In genomic region chr10:111338798-111339197, GRCh38 we compare ENCODE assay signal across 12 cellular contexts.
A peak's percentile ranks its signal among the peaks of the same experiment; 100 is the strongest.
DNase-seq lines count a peak whose midpoint lies in the region; ATAC-seq and TF ChIP-seq lines count a peak whose summit lies in the region.
"Had no signal": no experiment of that assay in that cellular context is flagged by ENCODE, and none has a peak within 500 bp of the region (broad histone marks: within the 10 kb centered on the region; RNA-seq: fewer than 3 reads in every experiment).

No MANE protein-coding gene starts in this region.

- no peak for TF ChIP-seq RAD21 in SK-N-SH (IDR thresholded peaks at IDR 0.05; ENCODE audit: low read length)

- POLR2A ChIA-PET in GM10248 (lab: Yijun Ruan, JAX) (no interaction called here), SK-N-SH (lab: Yijun Ruan, JAX) (no interaction called here)

- H3K27ac ChIP-seq in SK-N-SH (ENCODE audit: low read depth in 2 of 2, low read length in 1 of 2) = no peak overlapping the region
- H3K27ac ChIP-seq: cardiac muscle cell had no signal

- H3K36me3 Mint-ChIP-seq in activated T-cell treated with anti-CD3 and anti-CD28 coated beads, Interleukin-2, amount 50 U/mL, for 4 hours (ENCODE audit: insufficient read depth) = no peaks in the 10 kb centered on the region
- no peaks in the 10 kb centered on the region for H3K36me3 Mint-ChIP-seq in activated CD8-positive, alpha-beta memory T cell treated with anti-CD3 and anti-CD28 coated beads, Interleukin-2, amount 10 ng/mL, durations not matched to agents 7 days and 5 days

- no peaks in the 10 kb centered on the region for H4K20me1 ChIP-seq in SK-N-SH (ENCODE audit: insufficient read depth)

- H3K4me3 Mint-ChIP-seq in activated T-cell treated with anti-CD3 and anti-CD28 coated beads, Interleukin-2, amount 50 U/mL, for 4 hours = no peak overlapping the region
- no peak overlapping the region for H3K4me3 Mint-ChIP-seq in activated CD8-positive, alpha-beta memory T cell treated with anti-CD3 and anti-CD28 coated beads, Interleukin-2, amount 10 ng/mL, durations not matched to agents 7 days and 5 days

- no peaks in the 10 kb centered on the region for H3K4me1 Mint-ChIP-seq in activated T-cell treated with anti-CD3 and anti-CD28 coated beads, Interleukin-2, amount 50 U/mL, for 4 hours (ENCODE audit: low read depth)
- H3K4me1 Mint-ChIP-seq in activated CD8-positive, alpha-beta memory T cell treated with anti-CD3 and anti-CD28 coated beads, Interleukin-2, amount 10 ng/mL, durations not matched to agents 7 days and 5 days = no peaks in the 10 kb centered on the region

- WGBS in SK-N-SH (ENCODE audit: low lambda C conversion rate) = 51% methylated on average over 5 of the region's 5 CpGs

- peaks cover 7% of the 10 kb centered on the region for H3K27me3 Mint-ChIP-seq in activated T-cell treated with anti-CD3 and anti-CD28 coated beads, Interleukin-2, amount 50 U/mL, for 4 hours (ENCODE audit: low read depth)
- H3K27me3 Mint-ChIP-seq in activated CD8-positive, alpha-beta memory T cell treated with anti-CD3 and anti-CD28 coated beads, Interleukin-2, amount 10 ng/mL, durations not matched to agents 7 days and 5 days = no peaks in the 10 kb centered on the region

- H3K9me3 ChIP-seq in SK-N-SH = no peaks in the 10 kb centered on the region

- no peaks in the 10 kb centered on the region for H3K27me3 ChIP-seq in SK-N-SH (ENCODE audit: insufficient read depth)
- H3K27me3 ChIP-seq: cardiac muscle cell had no signal

- H3K9me3 Mint-ChIP-seq in activated T-cell treated with anti-CD3 and anti-CD28 coated beads, Interleukin-2, amount 50 U/mL, for 4 hours = peaks cover 32% of the 10 kb centered on the region
- H3K9me3 Mint-ChIP-seq in activated CD8-positive, alpha-beta memory T cell treated with anti-CD3 and anti-CD28 coated beads, Interleukin-2, amount 10 ng/mL, durations not matched to agents 7 days and 5 days (ENCODE audit: low read depth) = peaks cover 18% of the 10 kb centered on the region

- no peaks in the 10 kb centered on the region for H3K79me2 ChIP-seq in SK-N-SH (ENCODE audit: insufficient read depth)

- CTCF ChIA-PET in GM10248 (lab: Yijun Ruan, JAX) (interaction anchor here (1.0 to 2.0 kb wide), 2 partner anchors 12 to 18 kb away, joined by 3 to 6 read pairs; no protein-coding TSS in a partner anchor), SK-N-SH (lab: Yijun Ruan, JAX) (interaction anchor here (1.1 to 1.9 kb wide), 3 partner anchors 9 to 262 kb away, joined by 3 to 5 read pairs (median 4); partner anchors contain the start of gene ADRA2A)
- CTCF ChIA-PET in activated CD8-positive, alpha-beta memory T cell treated with anti-CD3 and anti-CD28 coated beads, Interleukin-2, amount 10 ng/mL, durations not matched to agents 7 days and 5 days (lab: Charles Lee) = no interaction called here

- H3F3A ChIP-seq in SK-N-SH (replicated peaks; ENCODE audit: insufficient read depth) = no peaks in the 10 kb centered on the region

- TF ChIP-seq EP300 in SK-N-SH (IDR thresholded peaks at IDR 0.05; ENCODE audit: borderline replicate concordance in 1 of 2, low read depth in 1 of 2, low read length in 1 of 2) = no peak

- H3K9me2 ChIP-seq in SK-N-SH = no peaks in the 10 kb centered on the region

- H3K27ac Mint-ChIP-seq in activated CD8-positive, alpha-beta memory T cell treated with anti-CD3 and anti-CD28 coated beads, Interleukin-2, amount 10 ng/mL, durations not matched to agents 7 days and 5 days = no peak overlapping the region

- H3K4me3 ChIP-seq in SK-N-SH (ENCODE audit: low read depth in 2 of 2, low read length in 1 of 2) = no peak overlapping the region
- H3K4me3 ChIP-seq: cardiac muscle cell had no signal

- ATAC-seq in GM19372 (IDR thresholded peaks at IDR 0.05; ENCODE audit: low read depth, unreplicated experiment) = peak; percentile 89
- peak; percentile 90 for ATAC-seq in HG02798 (IDR thresholded peaks at IDR 0.05; ENCODE audit: poor library complexity, unreplicated experiment)
- ATAC-seq in HG03520 (IDR thresholded peaks at IDR 0.05; ENCODE audit: unreplicated experiment) = peak; percentile 96
- ATAC-seq in omental fat pad (ENCODE audit: low FRiP score) = no peak
- ATAC-seq in activated T-cell treated with anti-CD3 and anti-CD28 coated beads, Interleukin-2, amount 50 U/mL, for 4 hours = no peak
- no peak for ATAC-seq in activated CD8-positive, alpha-beta memory T cell treated with anti-CD3 and anti-CD28 coated beads, Interleukin-2, amount 10 ng/mL, durations not matched to agents 7 days and 5 days

- H3K36me3 ChIP-seq in SK-N-SH (replicated peaks in 1 of 2; ENCODE audit: control insufficient read depth in 1 of 2, insufficient read depth in 2 of 2, low read length in 1 of 2) = no peaks in the 10 kb centered on the region
- H3K36me3 ChIP-seq: cardiac muscle cell had no signal

- H3K9ac ChIP-seq in SK-N-SH = no peak overlapping the region

- H3K4me1 ChIP-seq in SK-N-SH (ENCODE audit: control insufficient read depth in 1 of 2, insufficient read depth in 2 of 2, low read depth in 1 of 2, low read length in 1 of 2) = no peaks in the 10 kb centered on the region

- TF ChIP-seq CTCF in GM10248 (IDR thresholded peaks at IDR 0.05; ENCODE audit: control extremely low read depth, extremely low read depth, low read depth, missing control alignments) (no peak), SK-N-SH (IDR thresholded peaks at IDR 0.05) (no peak), omental fat pad (IDR thresholded peaks at IDR 0.05) (no peak)

- H3K4me2 ChIP-seq in SK-N-SH = no peak overlapping the region

- DNase-seq in GM10248 (ENCODE audit: extremely low spot score) (peak; percentile 3), SK-N-SH (no peak), omental fat pad (ENCODE audit: low spot score) (no peak)
- DNase-seq in activated T-cell treated with anti-CD3 and anti-CD28 coated beads, Interleukin-2, amount 50 U/mL, for 4 hours = no peak
- DNase-seq in activated CD8-positive, alpha-beta memory T cell treated with anti-CD3 and anti-CD28 coated beads, Interleukin-2, amount 10 ng/mL, durations not matched to agents 7 days and 5 days = no peak
- DNase-seq: kidney glomerular epithelial cell; stimulated activated CD4-positive, alpha-beta T cell treated with anti-CD3 and anti-CD28 coated beads, Interleukin-4, amount 100 ng/mL, for 4 hours; trophoblast cell had no signal

- H2AFZ ChIP-seq in SK-N-SH (ENCODE audit: low read depth) = no peak overlapping the region

TF ChIP-seq in SK-N-SH, 30 proteins besides CTCF, POLR2A, EP300 and RAD21:
- TF ChIP-seq RXRA (IDR thresholded peaks at IDR 0.05; ENCODE audit: borderline replicate concordance, low read depth) (no peak), CHD2 (IDR thresholded peaks at IDR 0.05; ENCODE audit: low read length, partially characterized antibody) (no peak), USF2 (IDR thresholded peaks at IDR 0.05; ENCODE audit: borderline replicate concordance, low read depth, low read length) (no peak), JUND (IDR thresholded peaks at IDR 0.05) (no peak), YY1 (IDR thresholded peaks at IDR 0.05; ENCODE audit: low read depth) (no peak), TEAD4 (IDR thresholded peaks at IDR 0.05; ENCODE audit: borderline replicate concordance, insufficient read depth) (no peak), TAF1 (IDR thresholded peaks at IDR 0.05; ENCODE audit: borderline replicate concordance, low read depth, low read length) (no peak), IRF3 (IDR thresholded peaks at IDR 0.05; ENCODE audit: low read depth, low read length) (no peak), MXI1 (IDR thresholded peaks at IDR 0.05; ENCODE audit: low read depth, low read length) (no peak), NFIC (IDR thresholded peaks at IDR 0.05; ENCODE audit: borderline replicate concordance) (no peak), FOXJ3 (CRISPR knock-in tag; IDR thresholded peaks at IDR 0.05) (no peak), ELF1 (IDR thresholded peaks at IDR 0.05) (no peak), PBX3 (IDR thresholded peaks at IDR 0.05) (no peak)
TF ChIP-seq in SK-N-SH: peak in this region for 0.

Comparison
In these comparisons a context has a peak if more than half of its experiments do, and no peak if none do; other contexts are left out.
1. ATAC-seq: peak in GM19372 (single experiment), HG02798 (single experiment) and HG03520 (single experiment); none in omental fat pad (single experiment), activated T-cell treated with anti-CD3 and anti-CD28 coated beads, Interleukin-2, amount 50 U/mL, for 4 hours (0 of 2) and activated CD8-positive, alpha-beta memory T cell treated with anti-CD3 and anti-CD28 coated beads, Interleukin-2, amount 10 ng/mL, durations not matched to agents 7 days and 5 days (single experiment).